8 cellular contexts compared by ENCODE assay signal in genomic region chr12:81758421-81759214, GRCh38. TPM values are rescaled to one million over a fixed set of nuclear protein-coding genes. Genes with fewer than 3 reads are reported as not detected.
A peak's percentile ranks its signal among the peaks of the same experiment; 100 is the strongest.
DNase-seq lines count a peak whose midpoint lies in the region; ATAC-seq lines count a peak whose summit lies in the region.

No MANE protein-coding gene starts in this region.

- no peaks in the 10 kb centered on the region for H3K9me3 Mint-ChIP-seq in effector memory CD8-positive, alpha-beta T cell

- H3K4me3 Mint-ChIP-seq in effector memory CD8-positive, alpha-beta T cell = peak overlapping the region; percentile 44 to 76

- H3K27me3 Mint-ChIP-seq in effector memory CD8-positive, alpha-beta T cell = peaks cover 8 to 24% of the 10 kb centered on the region in 2 donors

- peak; percentile 2 for DNase-seq in activated T-cell treated with anti-CD3 and anti-CD28 coated beads for 48 hours (ENCODE audit: low read depth)
- DNase-seq in activated T-cell treated with anti-CD3 and anti-CD28 coated beads, Interleukin-2, amount 50 U/mL, for 1 hour = no peak
- peak; percentile 9 for DNase-seq in RPMI7951 (ENCODE audit: low read depth)
- DNase-seq in effector memory CD8-positive, alpha-beta T cell = no peak
- DNase-seq in medulla oblongata (ENCODE audit: extremely low spot score) = peak; percentile 41
- peak; percentile 74 for DNase-seq in superior temporal gyrus (ENCODE audit: extremely low spot score)

- peak; percentile 63 for ATAC-seq in effector memory CD8-positive, alpha-beta T cell (replicated peaks)
- ATAC-seq in HG03521 (IDR thresholded peaks at IDR 0.05; ENCODE audit: unreplicated experiment) (no peak), HG02885 (IDR thresholded peaks at IDR 0.05; ENCODE audit: poor library complexity, unreplicated experiment) (no peak)

- no peaks in the 10 kb centered on the region for H3K36me3 Mint-ChIP-seq in effector memory CD8-positive, alpha-beta T cell (ENCODE audit: insufficient read depth)

- no peak overlapping the region for H3K27ac Mint-ChIP-seq in effector memory CD8-positive, alpha-beta T cell

- H3K4me1 Mint-ChIP-seq in effector memory CD8-positive, alpha-beta T cell (ENCODE audit: low read depth in 2 of 2) = peaks cover 6 to 12% of the 10 kb centered on the region in 2 donors

RNA-seq across cellular contexts. Expression of gene PPFIA2, which starts 0.5 kb away (rescaled TPM):
- total RNA-seq in RPMI7951 (2014; rRNA removed; shearing (Covaris generic)) = 0.20 TPM in 1 of 2 replicates, not detected in the other

Comparison
In these comparisons a context has a peak if more than half of its experiments do, and no peak if none do; other contexts are left out.
1. DNase-seq: peak in activated T-cell treated with anti-CD3 and anti-CD28 coated beads for 48 hours (single experiment), RPMI7951 (single experiment), medulla oblongata (single experiment) and superior temporal gyrus (single experiment); none in activated T-cell treated with anti-CD3 and anti-CD28 coated beads, Interleukin-2, amount 50 U/mL, for 1 hour (single experiment) and effector memory CD8-positive, alpha-beta T cell (0 of 3).